30 cellular contexts compared by ENCODE assay signal in genomic region chr5:102313907-102314306, GRCh38. TPM values are rescaled to one million over a fixed set of nuclear protein-coding genes. Genes with fewer than 3 reads are reported as not detected.
A peak's percentile ranks its signal among the peaks of the same experiment; 100 is the strongest.
DNase-seq lines count a peak whose midpoint lies in the region; ATAC-seq and TF ChIP-seq lines count a peak whose summit lies in the region.
"Had no signal": no experiment of that assay in that cellular context is flagged by ENCODE, and none has a peak within 500 bp of the region (broad histone marks: within the 10 kb centered on the region; RNA-seq: fewer than 3 reads in every experiment).

No MANE protein-coding gene starts in this region.

- no peak overlapping the region for H3K14ac ChIP-seq in H9 (ENCODE audit: insufficient read depth, low read length)

- H4K20me1 ChIP-seq in H9 (ENCODE audit: control insufficient read depth, insufficient read depth, insufficient read length) = no peaks in the 10 kb centered on the region
- H4K20me1 ChIP-seq: BLaER1 treated with 17β-estradiol and CSF1 and Interleukin-3, amounts not matched to agents 10 nM and 100 nM had no signal

- no peak overlapping the region for H2BK15ac ChIP-seq in H9 (ENCODE audit: low read depth, low read length)

- CTCF ChIA-PET in CD8-positive, alpha-beta memory T cell (lab: Charles Lee) = no interaction called here

- no peak overlapping the region for H2AFZ ChIP-seq in H9 (ENCODE audit: low read length)
- H2AFZ ChIP-seq: hepatocyte had no signal

- no peak overlapping the region for H2AK5ac ChIP-seq in H9 (ENCODE audit: insufficient read length, low read length)

- no peaks in the 10 kb centered on the region for H3K23me2 ChIP-seq in H9 (ENCODE audit: insufficient read length, low read depth, low read length, poor library complexity, severe bottlenecking)

- no peak overlapping the region for H2BK120ac ChIP-seq in H9 (ENCODE audit: low read depth, low read length, poor library complexity, severe bottlenecking)

- no peak overlapping the region for H3K4me3 ChIP-seq in CD8-positive, alpha-beta memory T cell (ENCODE audit: low read length)
- H3K4me3 ChIP-seq: BLaER1 treated with 17β-estradiol and CSF1 and Interleukin-3, amounts not matched to agents 10 nM and 100 nM; hepatocyte; Peyer's patch; SJCRH30 had no signal

- H4K91ac ChIP-seq in H9 (ENCODE audit: insufficient read length, low read depth, low read length) = no peak overlapping the region

- in situ Hi-C loops in G401 (cut with HindIII; ENCODE audit: low sequenced_read_pairs) = no loop called here

- WGBS in H9 (ENCODE audit: extremely low coverage, insufficient read length, low lambda C conversion rate) = no CpG with 5 or more reads among the region's 2 CpGs

- H3K4me2 ChIP-seq in H9 (ENCODE audit: insufficient read depth, insufficient read length, low read length) = no peak overlapping the region
- H3K4me2 ChIP-seq: BLaER1 treated with 17β-estradiol and CSF1 and Interleukin-3, amounts not matched to agents 10 nM and 100 nM; hepatocyte had no signal

- TF ChIP-seq CTCF in H9 (conservative IDR thresholded peaks at IDR 0.05) = no peak

- no peaks in the 10 kb centered on the region for H3K27me3 ChIP-seq in H9 (ENCODE audit: insufficient read depth, low read length)
- no peaks in the 10 kb centered on the region for H3K27me3 ChIP-seq in CD8-positive, alpha-beta memory T cell (ENCODE audit: insufficient read depth, low read length, poor library complexity, severe bottlenecking)
- H3K27me3 ChIP-seq: BLaER1 treated with 17β-estradiol and CSF1 and Interleukin-3, amounts not matched to agents 10 nM and 100 nM; hepatocyte; Peyer's patch; SJCRH30 had no signal

- no peak overlapping the region for H3T11ph ChIP-seq in H9 (ENCODE audit: low read length)

- peaks cover 0 to 3% of the 10 kb centered on the region in 2 experiments; a peak in 1 of 4 replicates for H3K4me1 Mint-ChIP-seq in H9
- H3K4me1 Mint-ChIP-seq in CD8-positive, alpha-beta memory T cell = no peaks in the 10 kb centered on the region
- H3K4me1 Mint-ChIP-seq: activated CD4-positive, alpha-beta T cell treated with anti-CD3 and anti-CD28 coated beads, Interleukin-2, amount 10 ng/mL, durations not matched to agents 24 days and 14 days; activated naive CD8-positive, alpha-beta T cell treated with anti-CD3 and anti-CD28 coated beads, Interleukin-2, amount 10 ng/mL, durations not matched to agents 7 days and 5 days; memory B cell; stimulated activated memory B cell treated with anti-CD40 and anti-IgM and Interleukin-4, amounts not matched to agents 10 μg/mL and 1 μg/mL and 100 μg/mL, for 72 hours; T-helper 17 cell had no signal

- peak overlapping the region in 2 of 3 experiments; percentile 58 to 82; a peak in 2 of 7 replicates for H3K27ac Mint-ChIP-seq in H9
- no peak overlapping the region for H3K27ac Mint-ChIP-seq in CD8-positive, alpha-beta memory T cell
- H3K27ac Mint-ChIP-seq: activated CD4-positive, alpha-beta T cell treated with anti-CD3 and anti-CD28 coated beads, Interleukin-2, amount 10 ng/mL, durations not matched to agents 24 days and 14 days; activated naive CD8-positive, alpha-beta T cell treated with anti-CD3 and anti-CD28 coated beads, Interleukin-2, amount 10 ng/mL, durations not matched to agents 7 days and 5 days; immature natural killer cell; memory B cell; progenitor cell of endocrine pancreas; stimulated activated memory B cell treated with anti-CD40 and anti-IgM and Interleukin-4, amounts not matched to agents 10 μg/mL and 1 μg/mL and 100 μg/mL, for 72 hours; T-helper 17 cell had no signal

- H3K36me3 Mint-ChIP-seq in H9 (ENCODE audit: insufficient read depth in 1 of 3, low read depth in 3 of 3) = no peaks in the 10 kb centered on the region
- H3K36me3 Mint-ChIP-seq in CD8-positive, alpha-beta memory T cell = no peaks in the 10 kb centered on the region
- H3K36me3 Mint-ChIP-seq: activated naive CD8-positive, alpha-beta T cell treated with anti-CD3 and anti-CD28 coated beads, Interleukin-2, amount 10 ng/mL, durations not matched to agents 7 days and 5 days; memory B cell; stimulated activated memory B cell treated with anti-CD40 and anti-IgM and Interleukin-4, amounts not matched to agents 10 μg/mL and 1 μg/mL and 100 μg/mL, for 72 hours had no signal

- no peak overlapping the region for H2BK20ac ChIP-seq in H9 (ENCODE audit: low read depth, low read length, poor library complexity, severe bottlenecking)

- H4K5ac ChIP-seq in H9 (ENCODE audit: insufficient read length, low read depth, low read length) = no peak overlapping the region

- no peaks in the 10 kb centered on the region for H3K9me3 Mint-ChIP-seq in H9
- peaks cover 0 to 2% (median 0%) of the 10 kb centered on the region in 5 donors for H3K9me3 Mint-ChIP-seq in CD8-positive, alpha-beta memory T cell
- H3K9me3 Mint-ChIP-seq: activated CD4-positive, alpha-beta T cell treated with anti-CD3 and anti-CD28 coated beads, Interleukin-2, amount 10 ng/mL, durations not matched to agents 24 days and 14 days; memory B cell; stimulated activated memory B cell treated with anti-CD40 and anti-IgM and Interleukin-4, amounts not matched to agents 10 μg/mL and 1 μg/mL and 100 μg/mL, for 72 hours had no signal

- H3K36me3 ChIP-seq in CD8-positive, alpha-beta memory T cell (ENCODE audit: insufficient read depth, low read length) = no peaks in the 10 kb centered on the region
- H3K36me3 ChIP-seq: BLaER1 treated with 17β-estradiol and CSF1 and Interleukin-3, amounts not matched to agents 10 nM and 100 nM; Peyer's patch; SJCRH30; WERI-Rb-1 had no signal

- H3K4me3 Mint-ChIP-seq in H9 = no peak overlapping the region
- H3K4me3 Mint-ChIP-seq in CD8-positive, alpha-beta memory T cell = no peak overlapping the region
- H3K4me3 Mint-ChIP-seq: activated CD4-positive, alpha-beta T cell treated with anti-CD3 and anti-CD28 coated beads, Interleukin-2, amount 10 ng/mL, durations not matched to agents 24 days and 14 days; activated naive CD8-positive, alpha-beta T cell treated with anti-CD3 and anti-CD28 coated beads, Interleukin-2, amount 10 ng/mL, durations not matched to agents 7 days and 5 days; immature natural killer cell; memory B cell; stimulated activated memory B cell treated with anti-CD40 and anti-IgM and Interleukin-4, amounts not matched to agents 10 μg/mL and 1 μg/mL and 100 μg/mL, for 72 hours; T-helper 17 cell had no signal

- no peak overlapping the region for H2BK5ac ChIP-seq in H9 (ENCODE audit: insufficient read length, low read length)

- H3K9me3 ChIP-seq in H9 (ENCODE audit: control insufficient read depth, low read depth, low read length) = no peaks in the 10 kb centered on the region
- no peaks in the 10 kb centered on the region for H3K9me3 ChIP-seq in CD8-positive, alpha-beta memory T cell (ENCODE audit: low read length)
- H3K9me3 ChIP-seq: BLaER1 treated with 17β-estradiol and CSF1 and Interleukin-3, amounts not matched to agents 10 nM and 100 nM; Peyer's patch; SJCRH30 had no signal

- no peak overlapping the region for H2BK12ac ChIP-seq in H9 (ENCODE audit: insufficient read length, low read depth, low read length)

- H3K9ac ChIP-seq in H9 (ENCODE audit: extremely low read depth, insufficient read length, low read length) = no peak overlapping the region
- H3K9ac ChIP-seq: BLaER1 treated with 17β-estradiol and CSF1 and Interleukin-3, amounts not matched to agents 10 nM and 100 nM had no signal

- no peaks in the 10 kb centered on the region for H3K79me2 ChIP-seq in H9 (ENCODE audit: insufficient read depth, low read length)
- H3K79me2 ChIP-seq: hepatocyte had no signal

- H3K27ac ChIP-seq in H9 (ENCODE audit: insufficient read length, low read depth, low read length) = no peak overlapping the region
- H3K27ac ChIP-seq in CD8-positive, alpha-beta memory T cell (ENCODE audit: low read depth, low read length) = no peak overlapping the region
- H3K27ac ChIP-seq: BLaER1 treated with 17β-estradiol and CSF1 and Interleukin-3, amounts not matched to agents 10 nM and 100 nM; hepatocyte; Peyer's patch; SJCRH30; WERI-Rb-1 had no signal

- no peak overlapping the region for H3K18ac ChIP-seq in H9 (ENCODE audit: insufficient read length, low read depth, low read length)

- H4K8ac ChIP-seq in H9 (replicated peaks; ENCODE audit: insufficient read length, low read depth, low read length) = no peak overlapping the region

- no peaks in the 10 kb centered on the region for H3K27me3 Mint-ChIP-seq in H9 (ENCODE audit: low read depth)
- H3K27me3 Mint-ChIP-seq in CD8-positive, alpha-beta memory T cell = no peaks in the 10 kb centered on the region
- H3K27me3 Mint-ChIP-seq: memory B cell; progenitor cell of endocrine pancreas; stimulated activated memory B cell treated with anti-CD40 and anti-IgM and Interleukin-4, amounts not matched to agents 10 μg/mL and 1 μg/mL and 100 μg/mL, for 72 hours had no signal

- H3K4me1 ChIP-seq in H9 (ENCODE audit: insufficient read depth, low read length) = no peaks in the 10 kb centered on the region
- no peaks in the 10 kb centered on the region for H3K4me1 ChIP-seq in CD8-positive, alpha-beta memory T cell (ENCODE audit: insufficient read depth, low read length)
- H3K4me1 ChIP-seq: BLaER1 treated with 17β-estradiol and CSF1 and Interleukin-3, amounts not matched to agents 10 nM and 100 nM; Peyer's patch; SJCRH30 had no signal

- POLR2A ChIA-PET in CD8-positive, alpha-beta memory T cell (lab: Charles Lee) = no interaction called here

- H3K23ac ChIP-seq in H9 (ENCODE audit: insufficient read length, low read depth, low read length) = no peak overlapping the region

- peak; percentile 59 for DNase-seq in DMS 273 (lab: John Stamatoyannopoulos, UW; ENCODE audit: unreplicated experiment)
- no peak for DNase-seq in H9
- peak; percentile 16 for DNase-seq in SKM-1 (lab: John Stamatoyannopoulos, UW; ENCODE audit: unreplicated experiment)
- peak; percentile 42 to 77 for DNase-seq in erythroblast (lab: John Stamatoyannopoulos, UW)
- DNase-seq in G401 (ENCODE audit: low spot score) = no peak
- no peak for DNase-seq in DMS79 treated with DMSO at 0.1 percent for 48 hours (lab: John Stamatoyannopoulos, UW)
- DNase-seq in CD8-positive, alpha-beta memory T cell = no peak
- DNase-seq: ACHN; activated CD4-positive, alpha-beta T cell treated with anti-CD3 and anti-CD28 coated beads, Interleukin-2, amount 10 ng/mL, durations not matched to agents 24 days and 14 days; activated gamma-delta T cell; activated naive CD8-positive, alpha-beta T cell treated with anti-CD3 and anti-CD28 coated beads, Interleukin-2, amount 10 ng/mL, durations not matched to agents 7 days and 5 days; activated T-cell treated with anti-CD3 and anti-CD28 coated beads, Interleukin-2, amount 50 U/mL, for 1 hour; caudate nucleus; immature natural killer cell; NCI-H1436 treated with DMSO at 0.1 percent for 48 hours; NCI-H2107; Peyer's patch; stimulated activated CD4-positive, alpha-beta T cell treated with anti-CD3 and anti-CD28 coated beads, Interleukin-4, amount 100 ng/mL, for 4 hours; substantia nigra; T-helper 17 cell; WERI-Rb-1 had no signal

- TF ChIP-seq POLR2A in erythroblast (IDR thresholded peaks at IDR 0.05; ENCODE audit: low read length) = no peak

- H3K79me1 ChIP-seq in H9 (ENCODE audit: insufficient read depth, low read depth, low read length, poor library complexity, severe bottlenecking) = no peaks in the 10 kb centered on the region

- ATAC-seq in GM18517 (IDR thresholded peaks at IDR 0.05; ENCODE audit: unreplicated experiment) = no peak
- ATAC-seq: sciatic nerve; stimulated activated memory B cell treated with anti-CD40 and anti-IgM and Interleukin-4, amounts not matched to agents 10 μg/mL and 1 μg/mL and 100 μg/mL, for 72 hours; T-helper 17 cell had no signal

- H3K4ac ChIP-seq in H9 (ENCODE audit: low read depth, low read length) = no peak overlapping the region

- no peak overlapping the region for H3K56ac ChIP-seq in H9 (ENCODE audit: insufficient read length, low read depth, low read length)

RNA-seq across cellular contexts. Expression of gene SLCO4C1, which starts 17.8 kb away (rescaled TPM):
- total RNA-seq in H9 (2021) = 4.8 and 5.6 TPM in 2 replicates
- not detected in 2 replicates for total RNA-seq in G401 (2014; rRNA removed; shearing (Covaris generic))
- total RNA-seq in CD8-positive, alpha-beta memory T cell = under 1 TPM; 0.09 to 0.11 TPM
- polyA plus RNA-seq in CD8-positive, alpha-beta memory T cell = 1.2 TPM
- total RNA-seq: Daoy, SJCRH30 had no signal

Comparison
In these comparisons a context has a peak if more than half of its experiments do, and no peak if none do; other contexts are left out.
1. DNase-seq: peak in DMS 273 (single experiment), SKM-1 (single experiment) and erythroblast (2 of 2); none in H9 (single experiment), G401 (single experiment), DMS79 treated with DMSO at 0.1 percent for 48 hours (single experiment) and CD8-positive, alpha-beta memory T cell (0 of 5).
2. H3K27ac Mint-ChIP-seq: peak in H9 (2 of 3); none in CD8-positive, alpha-beta memory T cell (0 of 8).